Comparison of ENCODE assay signal across 8 cellular contexts in genomic region chr10:110225441-110225755, GRCh38. TPM values are rescaled to one million over a fixed set of nuclear protein-coding genes. Genes with fewer than 3 reads are reported as not detected.
A peak's percentile ranks its signal among the peaks of the same experiment; 100 is the strongest.
DNase-seq lines count a peak whose midpoint lies in the region; FAIRE-seq and TF ChIP-seq lines count a peak whose summit lies in the region.

No MANE protein-coding gene starts in this region.

- in situ Hi-C loops in transverse colon (cut with MboI; ENCODE audit: low pct_ligation_motif_present in 1 of 4, low pct_unique_long_range_greater_than_20kb in 1 of 4, low sequenced_read_pairs in 3 of 4): no loop called here

- H3K27me3 ChIP-seq in keratinocyte (ENCODE audit: control insufficient read depth, extremely low read depth, insufficient read depth, low read length) (no peaks in the 10 kb centered on the region), transverse colon (no peaks in the 10 kb centered on the region)

- no peak for TF ChIP-seq EP300 in transverse colon (IDR thresholded peaks at IDR 0.05; ENCODE audit: low read depth)

- FAIRE-seq in keratinocyte (lab: Jason Lieb, UNC) (no peak), urothelium cell line (lab: Jason Lieb, UNC) (no peak)

- no peaks in the 10 kb centered on the region for H3K9me1 ChIP-seq in keratinocyte (ENCODE audit: control insufficient read depth, extremely low read depth, insufficient read depth, low read length)

- H2AFZ ChIP-seq in keratinocyte (ENCODE audit: control insufficient read depth, low read length): peak overlapping the region; percentile 54

- H3K36me3 ChIP-seq in keratinocyte (ENCODE audit: control insufficient read depth in 2 of 2, extremely low read depth in 1 of 2, insufficient read depth in 2 of 2, low read length in 2 of 2) (no peaks in the 10 kb centered on the region), transverse colon (peaks cover 0 to 9% (median 0%) of the 10 kb centered on the region in 4 donors)

- no peaks in the 10 kb centered on the region for H3K36me3 Mint-ChIP-seq in HFFc6 (ENCODE audit: low read depth)
- H3K36me3 Mint-ChIP-seq in activated CD4-positive, alpha-beta memory T cell treated with anti-CD3 and anti-CD28 coated beads, Interleukin-2, amount 10 ng/mL, durations not matched to agents 7 days and 5 days (ENCODE audit: low read depth): peaks cover 20% of the 10 kb centered on the region

- TF ChIP-seq CTCF in GM12864 (IDR thresholded peaks at IDR 0.05; ENCODE audit: low read depth, low read length, missing control alignments): no peak
- TF ChIP-seq CTCF in HFFc6 (IDR thresholded peaks at IDR 0.05): no peak
- no peak for TF ChIP-seq CTCF in keratinocyte (optimal IDR thresholded peaks at IDR 0.05 in 1 of 3, IDR thresholded peaks at IDR 0.05 in 1 of 3, conservative IDR thresholded peaks at IDR 0.05 in 1 of 3; ENCODE audit: extremely low read depth in 1 of 3, insufficient read depth in 2 of 3, low read length in 3 of 3)
- no peak for TF ChIP-seq CTCF in transverse colon (IDR thresholded peaks at IDR 0.05)

- 5 to 11% methylated on average over 2 to 8 of the region's 8 CpGs for WGBS in transverse colon (ENCODE audit: low coverage in 1 of 2), 2 donors

- DNase-seq in GM12864 (ENCODE audit: low read depth) (no peak), HFFc6 (no peak), keratinocyte (ENCODE audit: low read depth, low spot score) (no peak), transverse colon (no peak), urothelium cell line (ENCODE audit: low spot score) (no peak), anterior cingulate cortex (lab: John Stamatoyannopoulos, UW) (no peak), HuH-7 (ENCODE audit: low spot score) (no peak)
- no peak for DNase-seq in activated CD4-positive, alpha-beta memory T cell treated with anti-CD3 and anti-CD28 coated beads, Interleukin-2, amount 10 ng/mL, durations not matched to agents 7 days and 5 days

- H3K9me3 Mint-ChIP-seq in HFFc6: no peaks in the 10 kb centered on the region
- H3K9me3 Mint-ChIP-seq in activated CD4-positive, alpha-beta memory T cell treated with anti-CD3 and anti-CD28 coated beads, Interleukin-2, amount 10 ng/mL, durations not matched to agents 7 days and 5 days: no peaks in the 10 kb centered on the region

- H3K27ac ChIP-seq in keratinocyte (ENCODE audit: control insufficient read depth, insufficient read depth, low read length) (peak overlapping the region; percentile 25), transverse colon (peak overlapping the region; percentile 83 to 99 (median 97))

- H3K9me3 ChIP-seq in keratinocyte (ENCODE audit: control insufficient read depth, low read depth, low read length): no peaks in the 10 kb centered on the region
- H3K9me3 ChIP-seq in transverse colon: no peaks in the 10 kb centered on the region

- dilution Hi-C loops in keratinocyte (cut with MboI; ENCODE audit: extremely low pct_ligation_motif_present, low sequenced_read_pairs): no loop called here

- TF ChIP-seq POLR2A in transverse colon (IDR thresholded peaks at IDR 0.05): no peak

- H3K4me3 Mint-ChIP-seq in HFFc6: peak overlapping the region; percentile 89
- H3K4me3 Mint-ChIP-seq in activated CD4-positive, alpha-beta memory T cell treated with anti-CD3 and anti-CD28 coated beads, Interleukin-2, amount 10 ng/mL, durations not matched to agents 7 days and 5 days: peak overlapping the region; percentile 79

- POLR2A ChIA-PET in activated CD4-positive, alpha-beta memory T cell treated with anti-CD3 and anti-CD28 coated beads, Interleukin-2, amount 10 ng/mL, durations not matched to agents 7 days and 5 days (lab: Charles Lee): interaction anchor here (1.0 to 9.1 kb wide), 4 partner anchors 15 to 84 kb away, joined by 3 to 222 read pairs (median 4); partner anchors contain the start of genes MXI1 and SMNDC1

- H3K9ac ChIP-seq in keratinocyte (ENCODE audit: control insufficient read depth, extremely low read depth, insufficient read depth, low read length): peak overlapping the region; percentile 76

- CTCF ChIA-PET in activated CD4-positive, alpha-beta memory T cell treated with anti-CD3 and anti-CD28 coated beads, Interleukin-2, amount 10 ng/mL, durations not matched to agents 7 days and 5 days (lab: Charles Lee): interaction anchor here (0.6 to 10.1 kb wide), 5 partner anchors 15 to 142 kb away, joined by 3 to 179 read pairs (median 4); partner anchors contain the start of gene MXI1

- peak overlapping the region; percentile 91 for H3K4me2 ChIP-seq in keratinocyte (ENCODE audit: control insufficient read depth, extremely low read depth, insufficient read depth, low read depth, low read length)

- intact Hi-C loops in transverse colon (cut with DNase I; ENCODE audit: low total_unique reads): loop anchor here (2.0 to 5.0 kb wide), 2 partner anchors 17 to 47 kb away; no protein-coding TSS in a partner anchor

- H4K20me1 ChIP-seq in keratinocyte (ENCODE audit: control insufficient read depth, extremely low read depth, insufficient read depth, low read length): no peaks in the 10 kb centered on the region

- H3K4me1 Mint-ChIP-seq in HFFc6 (ENCODE audit: low read depth): peaks cover 35% of the 10 kb centered on the region
- peaks cover 59% of the 10 kb centered on the region for H3K4me1 Mint-ChIP-seq in activated CD4-positive, alpha-beta memory T cell treated with anti-CD3 and anti-CD28 coated beads, Interleukin-2, amount 10 ng/mL, durations not matched to agents 7 days and 5 days

- H3K4me1 ChIP-seq in keratinocyte (ENCODE audit: control insufficient read depth, extremely low read depth, insufficient read depth, low read length): peaks cover 14% of the 10 kb centered on the region
- H3K4me1 ChIP-seq in transverse colon: peaks cover 10 to 52% (median 19%) of the 10 kb centered on the region in 4 donors

- H3K27ac Mint-ChIP-seq in HFFc6: peak overlapping the region; percentile 59
- peak overlapping the region; percentile 65 for H3K27ac Mint-ChIP-seq in activated CD4-positive, alpha-beta memory T cell treated with anti-CD3 and anti-CD28 coated beads, Interleukin-2, amount 10 ng/mL, durations not matched to agents 7 days and 5 days

- H3K4me3 ChIP-seq in GM12864 (ENCODE audit: low read depth, low read length) (peak overlapping the region; percentile 61), keratinocyte (ENCODE audit: control insufficient read depth in 2 of 3, extremely low read depth in 1 of 3, insufficient read depth in 2 of 3, low read depth in 1 of 3, low read length in 3 of 3) (peak overlapping the region; percentile 47 to 71 (median 59)), transverse colon (peak overlapping the region in 3 of 4 donors; percentile 66 to 79 (median 71))

- no peaks in the 10 kb centered on the region for H3K79me2 ChIP-seq in keratinocyte (ENCODE audit: control insufficient read depth, insufficient read depth, low read length)

- H3K27me3 Mint-ChIP-seq in HFFc6 (ENCODE audit: insufficient read depth): no peaks in the 10 kb centered on the region
- H3K27me3 Mint-ChIP-seq in activated CD4-positive, alpha-beta memory T cell treated with anti-CD3 and anti-CD28 coated beads, Interleukin-2, amount 10 ng/mL, durations not matched to agents 7 days and 5 days: no peaks in the 10 kb centered on the region

RNA-seq across cellular contexts. Expression of gene MXI1, which starts 18.0 kb away (rescaled TPM):
- total RNA-seq in HFFc6 (2021; fragmentation: NEBNext Ultra II Directional; extraction: Animal tissue kit (Norgen Biotek cat#: 25700)): 10 to 100 TPM in 2 of 6 experiments, 1 to 10 TPM in 4; 5.2 to 11.2 (median 6.2) TPM
- 10 to 100 TPM; 74.2 to 75.4 TPM for total RNA-seq in activated CD4-positive, alpha-beta memory T cell treated with anti-CD3 and anti-CD28 coated beads, Interleukin-2, amount 10 ng/mL, durations not matched to agents 7 days and 5 days
- 7.9 to 17.8 TPM (median 14.6 TPM) in 3 replicates for polyA plus RNA-seq in keratinocyte
- polyA plus RNA-seq in keratinocyte (2011; ENCODE audit: low read depth): 91.8 TPM
- polyA plus RNA-seq in keratinocyte (2011; cell fraction: cytosol; rRNA removed): 12.4 and 18.6 TPM in 2 replicates
- 15.1 and 16.5 TPM in 2 replicates for polyA plus RNA-seq in keratinocyte (2011; cell fraction: nucleus; rRNA removed)
- polyA plus RNA-seq in keratinocyte (2012; ENCODE audit: low replicate concordance): 9.3 and 39.4 TPM in 2 replicates
- 2.9 to 15.7 TPM (median 12.8 TPM) in 3 replicates for polyA minus RNA-seq in keratinocyte
- 18.4 TPM for polyA minus RNA-seq in keratinocyte (2011; cell fraction: cytosol; rRNA and poly(A)+ RNA removed)
- polyA minus RNA-seq in keratinocyte (2011; cell fraction: nucleus; rRNA and poly(A)+ RNA removed): 4.6 and 7.1 TPM in 2 replicates
- 10 to 100 TPM; 44.8 to 96.5 (median 65.3) TPM for total RNA-seq in transverse colon
